In the genomic region with DNA sequence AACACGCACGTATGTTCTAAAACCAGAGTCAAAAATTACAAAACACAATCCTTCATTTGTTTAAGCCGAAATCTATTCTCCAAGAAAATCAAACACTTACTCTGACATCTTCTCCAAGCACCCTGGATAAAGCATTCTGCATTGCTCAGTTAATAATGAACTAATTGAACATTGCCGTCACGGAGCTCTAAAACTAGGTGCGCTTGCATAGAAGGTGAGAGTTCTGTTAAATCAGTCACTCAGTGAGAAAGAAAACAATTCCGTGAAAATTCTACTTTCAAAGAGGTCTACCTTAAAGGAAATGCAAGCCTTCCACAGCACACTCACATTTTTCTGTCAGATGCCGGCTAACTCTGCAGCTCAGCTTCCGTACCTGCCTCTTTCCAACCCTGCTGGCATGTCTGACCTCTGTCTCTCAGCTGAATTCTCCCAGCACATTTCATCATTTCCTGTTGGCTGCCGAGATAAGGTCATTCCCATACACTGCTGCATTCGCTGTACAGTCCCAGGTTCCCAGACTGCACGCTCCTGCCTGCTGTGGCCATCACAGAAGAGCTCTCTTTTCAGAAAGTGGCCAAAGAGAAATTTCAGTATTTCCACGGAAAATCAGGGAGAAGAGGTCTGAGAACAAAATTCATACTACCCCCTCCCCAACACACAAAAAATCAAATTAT, we compare ENCODE assay signal across 9 cellular contexts. TPM values are rescaled to one million over a fixed set of nuclear protein-coding genes. Genes with fewer than 3 reads are reported as not detected.
A peak's percentile ranks its signal among the peaks of the same experiment; 100 is the strongest.
DNase-seq lines count a peak whose midpoint lies in the region; ATAC-seq, FAIRE-seq and TF ChIP-seq lines count a peak whose summit lies in the region.
"Had no signal": no experiment of that assay in that cellular context is flagged by ENCODE, and none has a peak within 500 bp of the region (broad histone marks: within the 10 kb centered on the region; RNA-seq: fewer than 3 reads in every experiment).

No MANE protein-coding gene starts in this region.

- CTCF ChIA-PET in GM12878 (lab: Yijun Ruan, JAX), result interaction anchor here (0.6 kb wide), 1 partner anchor 43 kb away, joined by 3 read pairs; no protein-coding TSS in a partner anchor

- H3K79me2 ChIP-seq in GM12878 (ENCODE audit: control insufficient read depth, insufficient read depth, low read length) (peaks cover 79% of the 10 kb centered on the region), Karpas-422 (ENCODE audit: low read length) (no peaks in the 10 kb centered on the region)

- SMC1A ChIA-PET in GM12878 (lab: Charles Lee; ENCODE audit: uncharacterized antibody, unreplicated experiment), result interaction anchor here (0.8 to 2.2 kb wide), 9 partner anchors 11 to 40 kb away, joined by 3 to 7 read pairs (median 4); no protein-coding TSS in a partner anchor

- no peak for TF ChIP-seq POLR2A in GM12878 (IDR thresholded peaks at IDR 0.05; ENCODE audit: low read depth, low read length)
- no peak for TF ChIP-seq POLR2A in suprapubic skin (IDR thresholded peaks at IDR 0.05)

- intact Hi-C loops in GM12878 (cut with micrococcal nuclease; ENCODE audit: unreplicated experiment), result no loop called here

- no peak overlapping the region for H2AFZ ChIP-seq in GM12878 (ENCODE audit: control insufficient read depth, low read depth, low read length)
- no peak overlapping the region for H2AFZ ChIP-seq in Karpas-422 (ENCODE audit: low read length)

- no peak for ATAC-seq in GM12878
- no peak for ATAC-seq in HG03342 (IDR thresholded peaks at IDR 0.05; ENCODE audit: unreplicated experiment)

- TF ChIP-seq CTCF in C4-2B (conservative IDR thresholded peaks at IDR 0.05) (no peak), GM12878 (IDR thresholded peaks at IDR 0.05 in 2 of 3, conservative IDR thresholded peaks at IDR 0.05 in 1 of 3; ENCODE audit: control insufficient read depth in 2 of 3, extremely low read depth in 1 of 3, insufficient read depth in 1 of 3, low read depth in 3 of 3, low read length in 3 of 3) (no peak), suprapubic skin (IDR thresholded peaks at IDR 0.05) (no peak)

- no peaks in the 10 kb centered on the region for H4K20me1 ChIP-seq in GM12878 (ENCODE audit: control insufficient read depth, insufficient read depth)
- H4K20me1 ChIP-seq in Karpas-422 (ENCODE audit: insufficient read depth, low read depth, low read length), result peaks cover 48% of the 10 kb centered on the region

- H3K9me3 ChIP-seq in GM12878 (replicated peaks; ENCODE audit: control insufficient read depth, insufficient read depth, low read length) (no peaks in the 10 kb centered on the region; the same call in 2 of the 3 replicates), suprapubic skin (no peaks in the 10 kb centered on the region), Karpas-422 (ENCODE audit: low read length) (no peaks in the 10 kb centered on the region)

- H3K36me3 ChIP-seq in GM12878 (ENCODE audit: control insufficient read depth in 2 of 2, insufficient read depth in 2 of 2, low read length in 1 of 2), result peaks cover 4 to 17% of the 10 kb centered on the region in 2 experiments
- H3K36me3 ChIP-seq in suprapubic skin, result peaks cover 4% of the 10 kb centered on the region
- no peaks in the 10 kb centered on the region for H3K36me3 ChIP-seq in Karpas-422 (ENCODE audit: insufficient read depth, low read length)

- FAIRE-seq in GM12878 (lab: Jason Lieb, UNC), result no peak
- FAIRE-seq: colon had no signal

- TF ChIP-seq RAD21 in GM12878 (IDR thresholded peaks at IDR 0.05; ENCODE audit: insufficient read depth, low read depth, low read length), result no peak

- POLR2A ChIA-PET in GM12878 (lab: Charles Lee), result interaction anchor here (0.6 to 1.1 kb wide), 3 partner anchors 15 to 97 kb away, joined by 3 to 5 read pairs (median 3); no protein-coding TSS in a partner anchor

- in situ Hi-C loops in GM12878 (cut with MboI), result no loop called here

- TF ChIP-seq EP300 in GM12878 (IDR thresholded peaks at IDR 0.05; ENCODE audit: borderline replicate concordance in 1 of 2, control insufficient read depth in 1 of 2, low read depth in 2 of 2, low read length in 2 of 2), result no peak
- TF ChIP-seq EP300 in suprapubic skin (IDR thresholded peaks at IDR 0.05), result no peak

- 90% methylated on average over 13 of the region's 13 CpGs for WGBS in GM12878 (ENCODE audit: insufficient coverage, insufficient replicate concordance, low lambda C conversion rate, missing lambda C conversion rate)
- 61% methylated on average over 13 of the region's 13 CpGs for WGBS in suprapubic skin

- H3K4me2 ChIP-seq in GM12878 (ENCODE audit: control insufficient read depth, insufficient read depth) (no peak overlapping the region), Karpas-422 (ENCODE audit: low read depth, low read length, poor library complexity, severe bottlenecking) (no peak overlapping the region)

- no peak overlapping the region for H3K4me3 ChIP-seq in GM12878
- H3K4me3 ChIP-seq in suprapubic skin, result peak overlapping the region; percentile 24
- H3K4me3 ChIP-seq in Karpas-422 (ENCODE audit: low read length), result no peak overlapping the region

- H3K4me1 ChIP-seq in GM12878 (ENCODE audit: control insufficient read depth, insufficient read depth, low read length), result peaks cover 11% of the 10 kb centered on the region
- H3K4me1 ChIP-seq in suprapubic skin, result peaks cover 59% of the 10 kb centered on the region
- H3K4me1 ChIP-seq in Karpas-422 (ENCODE audit: low read length), result peaks cover 2% of the 10 kb centered on the region

- peak; percentile 67 to 69 for DNase-seq in Kasumi-1 (lab: John Stamatoyannopoulos, UW)
- no peak for DNase-seq in GM12878 (ENCODE audit: low read depth, low spot score)
- DNase-seq in left kidney (ENCODE audit: low read depth, low spot score), result peak; percentile 85
- peak; percentile 60 to 64 for DNase-seq in suprapubic skin (ENCODE audit: low spot score in 2 of 2)
- DNase-seq in Karpas-422, result no peak
- DNase-seq in NCI-H345 (lab: John Stamatoyannopoulos, UW), result no peak

- H3K27ac ChIP-seq in C4-2B, result peak overlapping the region; percentile 84
- peak overlapping the region; percentile 18 for H3K27ac ChIP-seq in GM12878 (ENCODE audit: control insufficient read depth, insufficient read depth)
- peak overlapping the region; percentile 73 for H3K27ac ChIP-seq in suprapubic skin
- H3K27ac ChIP-seq in Karpas-422 (ENCODE audit: low read length), result no peak overlapping the region

- H3K27me3 ChIP-seq in GM12878 (replicated peaks in 1 of 2; ENCODE audit: control insufficient read depth in 2 of 2, insufficient read depth in 2 of 2, low read length in 1 of 2) (no peaks in the 10 kb centered on the region), suprapubic skin (no peaks in the 10 kb centered on the region), Karpas-422 (ENCODE audit: low read length) (no peaks in the 10 kb centered on the region)

- no peaks in the 10 kb centered on the region for H3K9me2 ChIP-seq in Karpas-422 (replicated peaks; ENCODE audit: insufficient read depth, low read length)

- RAD21 ChIA-PET in GM12878 (lab: Charles Lee; ENCODE audit: unreplicated experiment), result interaction anchor here (1.4 to 2.1 kb wide), 2 partner anchors 12 to 65 kb away, joined by 4 to 6 read pairs; no protein-coding TSS in a partner anchor

- BruUV-seq in GM12878 (replicated peaks; lab: Mats Ljungman, UMichigan), result no TSS peak

- H3K9ac ChIP-seq in GM12878 (ENCODE audit: control insufficient read depth, insufficient read depth, low read length) (no peak overlapping the region), Karpas-422 (ENCODE audit: low read length) (no peak overlapping the region)

TF ChIP-seq in GM12878, 131 proteins besides CTCF, POLR2A, EP300 and RAD21:
- TF ChIP-seq ESRRA (IDR thresholded peaks at IDR 0.05; ENCODE audit: low read length) (no peak), ZBED1 (IDR thresholded peaks at IDR 0.05; ENCODE audit: borderline replicate concordance) (no peak)

RNA-seq across cellular contexts. Expression of gene PACSIN2, which starts 55.3 kb away (rescaled TPM):
- 83.4 and 87.9 TPM in 2 replicates for total RNA-seq in GM12878 (2013; cell fraction: nucleolus; rRNA removed)
- total RNA-seq in GM12878 (2014; rRNA removed) (26.4 and 27.5 TPM in 2 replicates), GM12878 (2014; rRNA removed; fragmentation: Illumina TruSeq; extraction: Trizol) (42.1 and 45.9 TPM in 2 replicates), GM12878 (2021) (78.7 and 80.6 TPM in 2 replicates), suprapubic skin (10 to 100 TPM; 38.9 to 74.8 (median 55.3) TPM)
- polyA plus RNA-seq in GM12878 (2011; ENCODE audit: low read depth), result 24.4 TPM
- polyA plus RNA-seq in GM12878 (2011; rRNA removed) (57.4 and 67.7 TPM in 2 replicates), GM12878 (2014; fragmentation: Illumina TruSeq; extraction: Trizol) (36.0 and 47.4 TPM in 2 replicates), GM12878 (2014; fragmentation: Nextera tagmentation; extraction: Ambion mirVana) (1 to 10 TPM in 1 of 2 experiments, under 1 TPM in 1; 0.93 to 1.6 TPM), GM12878 (2014; rRNA removed) (53.9 and 60.0 TPM in 2 replicates), GM12878 (2016; fragmentation: Nextera tagmentation; extraction: Ambion mirVana) (10 to 100 TPM; 46.3 to 49.5 TPM)
- 66.7 and 69.8 TPM in 2 replicates for polyA plus RNA-seq in GM12878 (2011; cell fraction: cytosol; rRNA removed)
- 83.2 and 88.8 TPM in 2 replicates for polyA plus RNA-seq in GM12878 (2011; cell fraction: nucleus; rRNA removed)
- 38.7 and 45.2 TPM in 2 replicates for polyA plus RNA-seq in GM12878 (2012)
- 36.6 and 45.8 TPM in 2 replicates for polyA minus RNA-seq in GM12878 (2011; rRNA and poly(A)+ RNA removed)
- polyA minus RNA-seq in GM12878 (2011; cell fraction: cytosol; rRNA and poly(A)+ RNA removed), result 13.4 and 13.5 TPM in 2 replicates
- 12.2 and 18.0 TPM in 2 replicates for polyA minus RNA-seq in GM12878 (2011; cell fraction: nucleus; rRNA and poly(A)+ RNA removed)
- total RNA-seq in Karpas-422 (2014; rRNA removed; shearing (Covaris generic); ENCODE audit: low replicate concordance), result 8.3 and 10.9 TPM in 2 replicates

Comparison
In these comparisons a context has a peak if more than half of its experiments do, and no peak if none do; other contexts are left out.
1. DNase-seq: peak in Kasumi-1 (2 of 2), left kidney (single experiment) and suprapubic skin (2 of 2); none in GM12878 (single experiment), Karpas-422 (single experiment) and NCI-H345 (single experiment).